In genomic region chr3:100073555-100074307, GRCh38 we compare ENCODE assay signal across 8 cellular contexts. TPM values are rescaled to one million over a fixed set of nuclear protein-coding genes. Genes with fewer than 3 reads are reported as not detected.
DNase-seq lines count a peak whose midpoint lies in the region; ATAC-seq and TF ChIP-seq lines count a peak whose summit lies in the region.

No MANE protein-coding gene starts in this region.

- no peak overlapping the region for H3K4me3 ChIP-seq in right cardiac atrium (ENCODE audit: low read length)
- H3K4me3 ChIP-seq in spleen, result peak overlapping the region in 1 of 8 donors; percentile 31

- no peaks in the 10 kb centered on the region for H3K27me3 ChIP-seq in right cardiac atrium (ENCODE audit: control insufficient read depth, insufficient read depth)
- H3K27me3 ChIP-seq in spleen (replicated peaks in 1 of 7), result no peaks in the 10 kb centered on the region

- no peak for TF ChIP-seq CTCF in spleen (IDR thresholded peaks at IDR 0.05 in 8 of 11, conservative IDR thresholded peaks at IDR 0.05 in 3 of 11)

- no peaks in the 10 kb centered on the region for H3K27me3 Mint-ChIP-seq in activated T-helper 2 cell treated with anti-CD3 and anti-CD28 coated beads, Interferon-gamma antibody, Interleukin-2, Interleukin-4, amounts not matched to agents 10 μg/mL and 5 μg/mL and 100 μg/mL, durations not matched to agents 14 hours and 24 hours and 36 hours (ENCODE audit: low read depth)

- peak overlapping the region; percentile 90 for H3K27ac Mint-ChIP-seq in activated T-helper 2 cell treated with anti-CD3 and anti-CD28 coated beads, Interferon-gamma antibody, Interleukin-2, Interleukin-4, amounts not matched to agents 10 μg/mL and 5 μg/mL and 100 μg/mL, durations not matched to agents 14 hours and 24 hours and 36 hours

- 42% methylated on average over 10 of the region's 10 CpGs for WGBS in right cardiac atrium
- 24 to 46% (median 29%) methylated on average over 10 of the region's 10 CpGs for WGBS in spleen, 5 donors

- H3K27ac ChIP-seq in right cardiac atrium (ENCODE audit: low read length) (peak overlapping the region; percentile 64), spleen (peak overlapping the region in 6 of 8 donors; percentile 6 to 73 (median 59))

- peaks cover 73% of the 10 kb centered on the region for H3K4me1 Mint-ChIP-seq in activated T-helper 2 cell treated with anti-CD3 and anti-CD28 coated beads, Interferon-gamma antibody, Interleukin-2, Interleukin-4, amounts not matched to agents 10 μg/mL and 5 μg/mL and 100 μg/mL, durations not matched to agents 14 hours and 24 hours and 36 hours (ENCODE audit: low read depth)

- ATAC-seq in HG03342 (IDR thresholded peaks at IDR 0.05; ENCODE audit: unreplicated experiment), result peak; percentile 38
- peak; percentile 37 to 44 for ATAC-seq in right cardiac atrium
- no peak for ATAC-seq in activated CD4-positive, CD25-positive, alpha-beta regulatory T cell treated with anti-CD3 and anti-CD28 coated beads, Interleukin-2, amount 50 U/mL, for 24 hours

- intact Hi-C loops in activated T-helper 2 cell treated with anti-CD3 and anti-CD28 coated beads, Interferon-gamma antibody, Interleukin-2, Interleukin-4, amounts not matched to agents 10 μg/mL and 5 μg/mL and 100 μg/mL, durations not matched to agents 14 hours and 24 hours and 36 hours (cut with micrococcal nuclease), result loop anchor here (1.0 to 10.0 kb wide), 4 partner anchors 14 to 331 kb away; partner anchors contain the start of genes LNP1 and TOMM70
- intact Hi-C loops in right cardiac atrium (cut with DNase I) (loop anchor here in 1 of 4 donors (10.0 kb wide), 1 partner anchor 181 kb away; no protein-coding TSS in a partner anchor), spleen (cut with DNase I; ENCODE audit: low total_unique reads) (no loop called here)

- H3K4me1 ChIP-seq in right cardiac atrium (ENCODE audit: control insufficient read depth, insufficient read depth, low read length) (peaks cover 10% of the 10 kb centered on the region), spleen (peaks cover 14 to 70% (median 49%) of the 10 kb centered on the region in 6 donors)

- DNase-seq in EH (ENCODE audit: low read depth) (peak; percentile 98), right cardiac atrium (peak; percentile 19 to 65 (median 35)), spleen (no peak), NCI-H510A treated with DMSO at 0.1 percent for 48 hours (lab: John Stamatoyannopoulos, UW) (no peak), NCI-H2029 (lab: John Stamatoyannopoulos, UW) (no peak)
- DNase-seq in activated T-helper 2 cell treated with anti-CD3 and anti-CD28 coated beads, Interferon-gamma antibody, Interleukin-2, Interleukin-4, amounts not matched to agents 10 μg/mL and 5 μg/mL and 100 μg/mL, durations not matched to agents 14 hours and 24 hours and 36 hours (ENCODE audit: low spot score), result no peak

- H3K36me3 Mint-ChIP-seq in activated T-helper 2 cell treated with anti-CD3 and anti-CD28 coated beads, Interferon-gamma antibody, Interleukin-2, Interleukin-4, amounts not matched to agents 10 μg/mL and 5 μg/mL and 100 μg/mL, durations not matched to agents 14 hours and 24 hours and 36 hours (ENCODE audit: low read depth), result peaks cover 35% of the 10 kb centered on the region

- H3K36me3 ChIP-seq in spleen, result no peaks in the 10 kb centered on the region

- H3K9me3 Mint-ChIP-seq in activated T-helper 2 cell treated with anti-CD3 and anti-CD28 coated beads, Interferon-gamma antibody, Interleukin-2, Interleukin-4, amounts not matched to agents 10 μg/mL and 5 μg/mL and 100 μg/mL, durations not matched to agents 14 hours and 24 hours and 36 hours, result peaks cover 4% of the 10 kb centered on the region

- H3K4me3 Mint-ChIP-seq in activated T-helper 2 cell treated with anti-CD3 and anti-CD28 coated beads, Interferon-gamma antibody, Interleukin-2, Interleukin-4, amounts not matched to agents 10 μg/mL and 5 μg/mL and 100 μg/mL, durations not matched to agents 14 hours and 24 hours and 36 hours (ENCODE audit: low read depth), result peak overlapping the region; percentile 58

- no peak for TF ChIP-seq POLR2A in spleen (IDR thresholded peaks at IDR 0.05)

- H3K9me3 ChIP-seq in right cardiac atrium (ENCODE audit: control insufficient read depth, low read length), result no peaks in the 10 kb centered on the region
- no peaks in the 10 kb centered on the region for H3K9me3 ChIP-seq in spleen

RNA-seq across cellular contexts. Expression of gene FILIP1L, which starts 40.6 kb away (rescaled TPM):
- 4.5 TPM in 2 replicates for total RNA-seq in activated T-helper 2 cell treated with anti-CD3 and anti-CD28 coated beads, Interferon-gamma antibody, Interleukin-2, Interleukin-4, amounts not matched to agents 10 μg/mL and 5 μg/mL and 100 μg/mL, durations not matched to agents 14 hours and 24 hours and 36 hours
- 10 to 100 TPM; 53.6 to 88.3 (median 68.7) TPM for total RNA-seq in right cardiac atrium
- 42.2 TPM for polyA plus RNA-seq in right cardiac atrium
- 10 to 100 TPM; 17.6 to 47.7 (median 41.3) TPM for total RNA-seq in spleen
- polyA plus RNA-seq in spleen, result 10 to 100 TPM; 11.1 to 15.2 (median 14.0) TPM

Comparison
In these comparisons a context has a peak if more than half of its experiments do, and no peak if none do; other contexts are left out.
1. DNase-seq: peak in EH (single experiment) and right cardiac atrium (3 of 3); none in activated T-helper 2 cell treated with anti-CD3 and anti-CD28 coated beads, Interferon-gamma antibody, Interleukin-2, Interleukin-4, amounts not matched to agents 10 μg/mL and 5 μg/mL and 100 μg/mL, durations not matched to agents 14 hours and 24 hours and 36 hours (single experiment), spleen (single experiment), NCI-H510A treated with DMSO at 0.1 percent for 48 hours (single experiment) and NCI-H2029 (single experiment).
2. ATAC-seq: peak in HG03342 (single experiment) and right cardiac atrium (2 of 2); none in activated CD4-positive, CD25-positive, alpha-beta regulatory T cell treated with anti-CD3 and anti-CD28 coated beads, Interleukin-2, amount 50 U/mL, for 24 hours (0 of 2).